In genomic region chrX:117568238-117568637, GRCh38 we compare ENCODE assay signal across 28 cellular contexts.
"Had no signal": no experiment of that assay in that cellular context is flagged by ENCODE, and none has a peak within 500 bp of the region (broad histone marks: within the 10 kb centered on the region; RNA-seq: fewer than 3 reads in every experiment).

No MANE protein-coding gene starts in this region.

- H3K27ac ChIP-seq: lower lobe of right lung, ovary, prostate gland, sigmoid colon, thyroid gland, transverse colon, upper lobe of left lung, vagina had no signal

- H3K27ac Mint-ChIP-seq: immature natural killer cell; naive thymus-derived CD4-positive, alpha-beta T cell; natural killer cell treated with Interleukin-12 subunit alpha and Interleukin-12 subunit beta and Interleukin-15 and Interleukin-18, amount 100 ng/mL, for 72 hours; stimulated activated memory B cell treated with anti-CD40 and anti-IgM and Interleukin-4, amounts not matched to agents 10 μg/mL and 1 μg/mL and 100 μg/mL, for 72 hours; stimulated activated naive CD8-positive, alpha-beta T cell treated with anti-CD3 and anti-CD28 coated beads, Interleukin-15, amount 100 ng/mL, for 72 hours had no signal

- H3K27me3 Mint-ChIP-seq: naive thymus-derived CD4-positive, alpha-beta T cell; natural killer cell treated with Interleukin-12 subunit alpha and Interleukin-12 subunit beta and Interleukin-15 and Interleukin-18, amount 100 ng/mL, for 72 hours; stimulated activated memory B cell treated with anti-CD40 and anti-IgM and Interleukin-4, amounts not matched to agents 10 μg/mL and 1 μg/mL and 100 μg/mL, for 72 hours; stimulated activated naive CD8-positive, alpha-beta T cell treated with anti-CD3 and anti-CD28 coated beads, Interleukin-15, amount 100 ng/mL, for 72 hours had no signal

- H3K4me3 Mint-ChIP-seq: immature natural killer cell; naive thymus-derived CD4-positive, alpha-beta T cell; natural killer cell treated with Interleukin-12 subunit alpha and Interleukin-12 subunit beta and Interleukin-15 and Interleukin-18, amount 100 ng/mL, for 72 hours; stimulated activated memory B cell treated with anti-CD40 and anti-IgM and Interleukin-4, amounts not matched to agents 10 μg/mL and 1 μg/mL and 100 μg/mL, for 72 hours; stimulated activated naive CD8-positive, alpha-beta T cell treated with anti-CD3 and anti-CD28 coated beads, Interleukin-15, amount 100 ng/mL, for 72 hours had no signal

- ATAC-seq: left ventricle myocardium superior; lower lobe of right lung; naive thymus-derived CD4-positive, alpha-beta T cell; natural killer cell treated with Interleukin-12 subunit alpha and Interleukin-12 subunit beta and Interleukin-15 and Interleukin-18, amount 100 ng/mL, for 72 hours; right cardiac atrium; stimulated activated memory B cell treated with anti-CD40 and anti-IgM and Interleukin-4, amounts not matched to agents 10 μg/mL and 1 μg/mL and 100 μg/mL, for 72 hours; stimulated activated naive CD8-positive, alpha-beta T cell treated with anti-CD3 and anti-CD28 coated beads, Interleukin-15, amount 100 ng/mL, for 72 hours had no signal

- H3K27me3 ChIP-seq: ovary, sigmoid colon, thyroid gland, transverse colon, upper lobe of left lung, vagina had no signal

- H3K9me3 ChIP-seq: lower lobe of right lung, ovary, prostate gland, sigmoid colon, thyroid gland, transverse colon, vagina had no signal

- H3K4me2 ChIP-seq: smooth muscle cell had no signal

- DNase-seq: hippocampal formation; immature natural killer cell; kidney; left ventricle myocardium superior; lower lobe of right lung; mammary epithelial cell; mesenchymal stem cell; naive thymus-derived CD4-positive, alpha-beta T cell; ovary; posterior cingulate gyrus; retina; right cardiac atrium; sigmoid colon; stimulated activated CD4-positive, alpha-beta T cell treated with anti-CD3 and anti-CD28 coated beads, Interleukin-1b, Interleukin-23, amount 100 ng/mL, for 48 hours; stimulated activated CD4-positive, alpha-beta T cell treated with anti-CD3 and anti-CD28 coated beads, Interleukin-2, amount 100 ng/mL, for 48 hours; stimulated activated CD4-positive, alpha-beta T cell treated with anti-CD3 and anti-CD28 coated beads, Interleukin-4, amount 100 ng/mL, for 4 hours; stimulated activated CD8-positive, alpha-beta memory T cell treated with anti-CD3 and anti-CD28 coated beads, Interleukin-4, amount 100 ng/mL, for 48 hours; stimulated activated naive CD4-positive, alpha-beta T cell treated with Interleukin-2 at 50 U/mL for 16 hours; stimulated activated naive CD8-positive, alpha-beta T cell treated with anti-CD3 and anti-CD28 coated beads, Interleukin-15, amount 100 ng/mL, for 72 hours; substantia nigra; thyroid gland; transverse colon; upper lobe of left lung had no signal

- H3K36me3 Mint-ChIP-seq: immature natural killer cell; stimulated activated memory B cell treated with anti-CD40 and anti-IgM and Interleukin-4, amounts not matched to agents 10 μg/mL and 1 μg/mL and 100 μg/mL, for 72 hours had no signal

- H3K4me1 Mint-ChIP-seq: immature natural killer cell; naive thymus-derived CD4-positive, alpha-beta T cell; stimulated activated memory B cell treated with anti-CD40 and anti-IgM and Interleukin-4, amounts not matched to agents 10 μg/mL and 1 μg/mL and 100 μg/mL, for 72 hours; stimulated activated naive CD8-positive, alpha-beta T cell treated with anti-CD3 and anti-CD28 coated beads, Interleukin-15, amount 100 ng/mL, for 72 hours had no signal

- H3K4me1 ChIP-seq: lower lobe of right lung, prostate gland, sigmoid colon, thyroid gland, transverse colon, upper lobe of left lung, vagina had no signal

- H3K36me3 ChIP-seq: lower lobe of right lung, ovary, prostate gland, sigmoid colon, thyroid gland, transverse colon, upper lobe of left lung, vagina had no signal

- H3K4me3 ChIP-seq: lower lobe of right lung, ovary, prostate gland, sigmoid colon, smooth muscle cell, thyroid gland, transverse colon, upper lobe of left lung, vagina had no signal
